10 cellular contexts compared by ENCODE assay signal in genomic region chr2:235051436-235052260, GRCh38.
DNase-seq lines count a peak whose midpoint lies in the region; ATAC-seq lines count a peak whose summit lies in the region.
"Had no signal": no experiment of that assay in that cellular context is flagged by ENCODE, and none has a peak within 500 bp of the region (broad histone marks: within the 10 kb centered on the region; RNA-seq: fewer than 3 reads in every experiment).

No MANE protein-coding gene starts in this region.

- no peaks in the 10 kb centered on the region for H3K27me3 ChIP-seq in aorta (ENCODE audit: control insufficient read depth in 1 of 2, insufficient read depth in 2 of 2, low read length in 1 of 2)

- H3K4me3 Mint-ChIP-seq in stimulated activated naive CD8-positive, alpha-beta T cell treated with anti-CD3 and anti-CD28 coated beads, Interleukin-15, amount 100 ng/mL, for 72 hours, result no peak overlapping the region
- H3K4me3 Mint-ChIP-seq in naive B cell, result peak overlapping the region in 1 of 8 donors; percentile 79
- H3K4me3 Mint-ChIP-seq: activated CD8-positive, alpha-beta T cell treated with anti-CD3 and anti-CD28 coated beads for 36 hours; immature natural killer cell had no signal

- H3K36me3 Mint-ChIP-seq in naive B cell, result peaks cover 0 to 10% of the 10 kb centered on the region in 2 donors
- no peaks in the 10 kb centered on the region for H3K36me3 Mint-ChIP-seq in activated naive CD4-positive, alpha-beta T cell treated with anti-CD3 and anti-CD28 coated beads, Interleukin-2, amount 50 U/mL, for 72 hours
- H3K36me3 Mint-ChIP-seq: immature natural killer cell had no signal

- H3K9me3 ChIP-seq in aorta (ENCODE audit: control insufficient read depth, low read length), result no peaks in the 10 kb centered on the region

- no peaks in the 10 kb centered on the region for H3K36me3 ChIP-seq in aorta (ENCODE audit: control insufficient read depth in 1 of 2, insufficient read depth in 2 of 2, low read length in 1 of 2)

- peak overlapping the region in 1 of 2 donors; percentile 54 for H3K27ac ChIP-seq in aorta (ENCODE audit: low read depth in 1 of 2, low read length in 2 of 2)

- no peaks in the 10 kb centered on the region for H3K4me1 ChIP-seq in aorta (ENCODE audit: control insufficient read depth in 1 of 2, insufficient read depth in 2 of 2, low read length in 2 of 2)

- ATAC-seq in stimulated activated naive CD8-positive, alpha-beta T cell treated with anti-CD3 and anti-CD28 coated beads, Interleukin-15, amount 100 ng/mL, for 72 hours, result peak; percentile 17
- no peak for ATAC-seq in stimulated activated naive CD8-positive, alpha-beta T cell treated with anti-CD3 and anti-CD28 coated beads, Interleukin-15, Interleukin-2, amounts not matched to agents 100 U/mL and 50 U/mL, for 24 hours
- ATAC-seq in naive B cell (ENCODE audit: low read depth in 2 of 2) (no peak), aorta (ENCODE audit: low FRiP score) (peak; percentile 39), GM18868 (IDR thresholded peaks at IDR 0.05; ENCODE audit: unreplicated experiment) (no peak)
- ATAC-seq in activated naive CD4-positive, alpha-beta T cell treated with anti-CD3 and anti-CD28 coated beads, Interleukin-2, amount 50 U/mL, for 72 hours, result no peak
- ATAC-seq: activated CD8-positive, alpha-beta T cell treated with anti-CD3 and anti-CD28 coated beads for 36 hours had no signal

- H3K27ac Mint-ChIP-seq in stimulated activated naive CD8-positive, alpha-beta T cell treated with anti-CD3 and anti-CD28 coated beads, Interleukin-15, amount 100 ng/mL, for 72 hours, result no peak overlapping the region
- H3K27ac Mint-ChIP-seq in naive B cell, result peak overlapping the region in 5 of 6 donors; percentile 2 to 92 (median 75)
- no peak overlapping the region for H3K27ac Mint-ChIP-seq in activated naive CD4-positive, alpha-beta T cell treated with anti-CD3 and anti-CD28 coated beads, Interleukin-2, amount 50 U/mL, for 72 hours
- H3K27ac Mint-ChIP-seq: activated CD8-positive, alpha-beta T cell treated with anti-CD3 and anti-CD28 coated beads for 36 hours; immature natural killer cell had no signal

- H3K4me1 Mint-ChIP-seq in stimulated activated naive CD8-positive, alpha-beta T cell treated with anti-CD3 and anti-CD28 coated beads, Interleukin-15, amount 100 ng/mL, for 72 hours, result no peaks in the 10 kb centered on the region
- H3K4me1 Mint-ChIP-seq in naive B cell, result peaks cover 20 to 49% (median 21%) of the 10 kb centered on the region in 3 donors

- no peak for DNase-seq in stimulated activated naive CD8-positive, alpha-beta T cell treated with anti-CD3 and anti-CD28 coated beads, Interleukin-15, amount 100 ng/mL, for 72 hours
- no peak for DNase-seq in stimulated activated naive CD8-positive, alpha-beta T cell treated with anti-CD3 and anti-CD28 coated beads, Interleukin-15, Interleukin-2, amounts not matched to agents 100 U/mL and 50 U/mL, for 24 hours
- DNase-seq in fibroblast of gingiva (ENCODE audit: low read depth) (peak; percentile 29), naive B cell (no peak), aorta (peak; percentile 36 to 70)
- no peak for DNase-seq in activated naive CD4-positive, alpha-beta T cell treated with anti-CD3 and anti-CD28 coated beads, Interleukin-2, amount 50 U/mL, for 72 hours (ENCODE audit: low spot score in 2 of 2)
- DNase-seq in NK-92 treated with Interleukin-12 subunit alpha and Interleukin-12 subunit beta, amount 100 ng/mL, for 24 hours (lab: John Stamatoyannopoulos, UW), result no peak
- DNase-seq: immature natural killer cell had no signal

- intact Hi-C loops in aorta (cut with DNase I), result loop anchor here in 1 of 2 donors (5.0 kb wide), 1 partner anchor 99 kb away; the partner anchor contains the start of gene SH3BP4

- H3K9me3 Mint-ChIP-seq in stimulated activated naive CD8-positive, alpha-beta T cell treated with anti-CD3 and anti-CD28 coated beads, Interleukin-15, amount 100 ng/mL, for 72 hours, result no peaks in the 10 kb centered on the region
- peaks cover 0 to 2% (median 0%) of the 10 kb centered on the region in 7 donors for H3K9me3 Mint-ChIP-seq in naive B cell
- H3K9me3 Mint-ChIP-seq in activated naive CD4-positive, alpha-beta T cell treated with anti-CD3 and anti-CD28 coated beads, Interleukin-2, amount 50 U/mL, for 72 hours, result no peaks in the 10 kb centered on the region
- H3K9me3 Mint-ChIP-seq: activated CD8-positive, alpha-beta T cell treated with anti-CD3 and anti-CD28 coated beads for 36 hours; immature natural killer cell had no signal

- 80 to 81% methylated on average over 18 of the region's 18 CpGs for WGBS in aorta, 2 donors

- peaks cover 16% of the 10 kb centered on the region for H3K27me3 Mint-ChIP-seq in stimulated activated naive CD8-positive, alpha-beta T cell treated with anti-CD3 and anti-CD28 coated beads, Interleukin-15, amount 100 ng/mL, for 72 hours
- peaks cover 0 to 9% (median 4%) of the 10 kb centered on the region in 3 donors for H3K27me3 Mint-ChIP-seq in naive B cell

- no peak overlapping the region for H3K4me3 ChIP-seq in aorta (ENCODE audit: low read length in 2 of 2)

Comparison
In these comparisons a context has a peak if more than half of its experiments do, and no peak if none do; other contexts are left out.
1. ATAC-seq: peak in stimulated activated naive CD8-positive, alpha-beta T cell treated with anti-CD3 and anti-CD28 coated beads, Interleukin-15, amount 100 ng/mL, for 72 hours (single experiment) and aorta (single experiment); none in stimulated activated naive CD8-positive, alpha-beta T cell treated with anti-CD3 and anti-CD28 coated beads, Interleukin-15, Interleukin-2, amounts not matched to agents 100 U/mL and 50 U/mL, for 24 hours (single experiment), naive B cell (0 of 2), activated naive CD4-positive, alpha-beta T cell treated with anti-CD3 and anti-CD28 coated beads, Interleukin-2, amount 50 U/mL, for 72 hours (0 of 2) and GM18868 (single experiment).
2. DNase-seq: peak in fibroblast of gingiva (single experiment) and aorta (2 of 2); none in stimulated activated naive CD8-positive, alpha-beta T cell treated with anti-CD3 and anti-CD28 coated beads, Interleukin-15, amount 100 ng/mL, for 72 hours (0 of 2), stimulated activated naive CD8-positive, alpha-beta T cell treated with anti-CD3 and anti-CD28 coated beads, Interleukin-15, Interleukin-2, amounts not matched to agents 100 U/mL and 50 U/mL, for 24 hours (single experiment), naive B cell (single experiment), activated naive CD4-positive, alpha-beta T cell treated with anti-CD3 and anti-CD28 coated beads, Interleukin-2, amount 50 U/mL, for 72 hours (0 of 2) and NK-92 treated with Interleukin-12 subunit alpha and Interleukin-12 subunit beta, amount 100 ng/mL, for 24 hours (single experiment).
3. H3K27ac Mint-ChIP-seq: peak in naive B cell (5 of 6); none in stimulated activated naive CD8-positive, alpha-beta T cell treated with anti-CD3 and anti-CD28 coated beads, Interleukin-15, amount 100 ng/mL, for 72 hours (0 of 2) and activated naive CD4-positive, alpha-beta T cell treated with anti-CD3 and anti-CD28 coated beads, Interleukin-2, amount 50 U/mL, for 72 hours (0 of 2).